In genomic region chr6:10412948-10413849, GRCh38 we compare ENCODE assay signal across 7 cellular contexts. TPM values are rescaled to one million over a fixed set of nuclear protein-coding genes. Genes with fewer than 3 reads are reported as not detected.
DNase-seq lines count a peak whose midpoint lies in the region; ATAC-seq, FAIRE-seq and TF ChIP-seq lines count a peak whose summit lies in the region.

No MANE protein-coding gene starts in this region.

- H3K9me2 ChIP-seq in OCI-LY7 (ENCODE audit: insufficient read depth, low read length) = no peaks in the 10 kb centered on the region

- H3K4me1 ChIP-seq in OCI-LY7 (ENCODE audit: insufficient read depth, low read length, poor library complexity, severe bottlenecking) (peaks cover 9% of the 10 kb centered on the region), pancreas (peaks cover 9 to 24% (median 13%) of the 10 kb centered on the region in 3 donors)

- no peak for FAIRE-seq in pancreas (lab: Jason Lieb, UNC)

- peaks cover 7 to 84% (median 20%) of the 10 kb centered on the region in 4 donors for H3K27me3 ChIP-seq in pancreas

- H3K36me3 ChIP-seq in OCI-LY7 (ENCODE audit: insufficient read depth, low read length) (no peaks in the 10 kb centered on the region), pancreas (no peaks in the 10 kb centered on the region)

- DNase-seq in HFF-Myc (ENCODE audit: extremely low read depth, low read depth) (no peak), OCI-LY7 (ENCODE audit: low spot score) (peak; percentile 21), pancreas (peak; percentile 51 to 79 (median 67)), posterior vena cava (ENCODE audit: low spot score) (no peak)

- no peaks in the 10 kb centered on the region for H3K9me3 ChIP-seq in OCI-LY7 (ENCODE audit: low read length)
- H3K9me3 ChIP-seq in pancreas = no peaks in the 10 kb centered on the region

- H3K27ac ChIP-seq in OCI-LY7 (ENCODE audit: low read depth, low read length, poor library complexity, severe bottlenecking) = no peak overlapping the region
- no peak overlapping the region for H3K27ac ChIP-seq in pancreas

- CTCF ChIA-PET in OCI-LY7 (lab: Charles Lee; ENCODE audit: unreplicated experiment) = no interaction called here

- WGBS in pancreas, 2 donors = 3% methylated on average over 58 to 60 of the region's 60 CpGs

- TF ChIP-seq CTCF in GM12874 (IDR thresholded peaks at IDR 0.05; ENCODE audit: insufficient read depth, low read depth, low read length) (0 out of 2 replicates have a peak, but pooled peaks have one; percentile 6), HFF-Myc (IDR thresholded peaks at IDR 0.05; ENCODE audit: low read depth, low read length, missing control alignments) (no peak), OCI-LY7 (conservative IDR thresholded peaks at IDR 0.05; ENCODE audit: low read length) (no peak), pancreas (IDR thresholded peaks at IDR 0.05) (no peak)

- no TSS peak for BruUV-seq in OCI-LY7 (replicated peaks; lab: Mats Ljungman, UMichigan)

- H3K4me3 ChIP-seq in HFF-Myc (replicated peaks; ENCODE audit: low read depth, low read length) = peak overlapping the region; percentile 83
- peak overlapping the region; percentile 77 for H3K4me3 ChIP-seq in OCI-LY7 (ENCODE audit: low read depth, low read length, poor library complexity, severe bottlenecking)
- H3K4me3 ChIP-seq in pancreas = peak overlapping the region; percentile 38 to 71 (median 49)

- no peaks in the 10 kb centered on the region for H3K79me2 ChIP-seq in OCI-LY7 (ENCODE audit: insufficient read depth, low read depth, low read length)

- H2AFZ ChIP-seq in OCI-LY7 (ENCODE audit: low read length) = peak overlapping the region; percentile 49

- H4K20me1 ChIP-seq in OCI-LY7 (ENCODE audit: insufficient read depth, low read length) = no peaks in the 10 kb centered on the region

- ATAC-seq in esophagus mucosa (peak; percentile 74), pancreas (peak; percentile 77 to 79 (median 78)), HG02840 (IDR thresholded peaks at IDR 0.05; ENCODE audit: low FRiP score, unreplicated experiment) (no peak)

- intact Hi-C loops in OCI-LY7 (cut with micrococcal nuclease; ENCODE audit: unreplicated experiment) = no loop called here
- intact Hi-C loops in pancreas (cut with DNase I) = no loop called here
- intact Hi-C loops in posterior vena cava (cut with DNase I) = no loop called here

- POLR2A ChIA-PET in OCI-LY7 (lab: Charles Lee) = interaction anchor here (0.6 to 1.0 kb wide), 3 partner anchors 370 to 937 kb away, joined by 3 to 4 read pairs (median 3); no protein-coding TSS in a partner anchor

- peak overlapping the region; percentile 75 for H3K4me2 ChIP-seq in OCI-LY7 (ENCODE audit: low read length)

RNA-seq across cellular contexts. Expression of gene TFAP2A, which starts 1.7 kb away (rescaled TPM):
- 0.36 and 2.0 TPM in 2 replicates for total RNA-seq in OCI-LY7 (2014; rRNA removed; shearing (Covaris generic))
- total RNA-seq in OCI-LY7 (2022) = 2.5 and 3.3 TPM in 2 replicates
- total RNA-seq in esophagus mucosa = 59.6 TPM
- total RNA-seq in pancreas = 1 to 10 TPM in 1 of 6 donors, under 1 TPM in 5; 0.14 to 1.3 (median 0.23) TPM
- under 1 TPM; 0.12 to 0.42 TPM for polyA plus RNA-seq in pancreas
- total RNA-seq in posterior vena cava = under 1 TPM in 1 of 2 donors, not detected in 1; 0.52 TPM

Comparison
In these comparisons a context has a peak if more than half of its experiments do, and no peak if none do; other contexts are left out.
1. DNase-seq: peak in OCI-LY7 (single experiment) and pancreas (6 of 6); none in HFF-Myc (single experiment) and posterior vena cava (single experiment).
2. RNA of gene TFAP2A, which starts 1.7 kb away (total RNA-seq): 59.6 TPM in esophagus mucosa (single experiment); 0.36 to 3.3 TPM in OCI-LY7, 0.52 TPM in posterior vena cava and 0.14 to 1.3 TPM in pancreas; every median in the first group is over 10 times any median in the second.
3. Peak in every context shown above with its lines, with median percentiles within 50 percentile points of each other: H3K4me3 ChIP-seq.